8 cellular contexts compared by ENCODE assay signal in genomic region chr12:31896514-31897039, GRCh38.
DNase-seq lines count a peak whose midpoint lies in the region; ATAC-seq and TF ChIP-seq lines count a peak whose summit lies in the region.

No MANE protein-coding gene starts in this region.

- H3K4me3 ChIP-seq in CD8-positive, alpha-beta memory T cell (ENCODE audit: low read length): no peak overlapping the region
- H3K4me3 ChIP-seq in KMS-11 (IDR thresholded peaks at IDR 0.05; ENCODE audit: insufficient read depth, low read depth, low read length) (no peak overlapping the region), fibroblast of the aortic adventitia (ENCODE audit: low read depth, low read length) (no peak overlapping the region), PC-9 (no peak overlapping the region)

- peak overlapping the region; percentile 40 for H3K27ac ChIP-seq in CD8-positive, alpha-beta memory T cell (ENCODE audit: low read depth, low read length)
- H3K27ac ChIP-seq in KMS-11 (peak overlapping the region; percentile 90), PC-9 (no peak overlapping the region)

- no peaks in the 10 kb centered on the region for H3K27me3 Mint-ChIP-seq in CD8-positive, alpha-beta memory T cell

- peaks cover 19 to 67% (median 65%) of the 10 kb centered on the region in 5 donors for H3K9me3 Mint-ChIP-seq in CD8-positive, alpha-beta memory T cell

- peak overlapping the region; percentile 64 to 80 (median 72) for H3K4me3 Mint-ChIP-seq in CD8-positive, alpha-beta memory T cell

- H3K79me2 ChIP-seq in KMS-11 (ENCODE audit: insufficient read depth, low read depth) (no peaks in the 10 kb centered on the region), PC-9 (ENCODE audit: low read depth) (no peaks in the 10 kb centered on the region)

- peak; percentile 66 to 94 (median 91) for DNase-seq in CD8-positive, alpha-beta memory T cell
- peak; percentile 85 for DNase-seq in activated CD8-positive, alpha-beta memory T cell treated with anti-CD3 and anti-CD28 coated beads for 24 hours
- DNase-seq in fibroblast of the aortic adventitia (ENCODE audit: low read depth) (peak; percentile 86), EL (no peak), PC-9 (no peak)
- peak; percentile 93 for DNase-seq in stimulated activated CD4-positive, alpha-beta T cell treated with anti-CD3 and anti-CD28 coated beads, Interleukin-4, amount 100 ng/mL, for 24 hours

- H3K36me3 Mint-ChIP-seq in CD8-positive, alpha-beta memory T cell: peaks cover 13 to 57% (median 40%) of the 10 kb centered on the region in 3 donors

- H3K27ac Mint-ChIP-seq in CD8-positive, alpha-beta memory T cell: peak overlapping the region; percentile 91 to 100 (median 94)

- H3K4me1 Mint-ChIP-seq in CD8-positive, alpha-beta memory T cell: peaks cover 50 to 74% (median 63%) of the 10 kb centered on the region in 3 donors

- H3K9ac ChIP-seq in KMS-11: peak overlapping the region; percentile 57

- ATAC-seq in GM21529 (IDR thresholded peaks at IDR 0.05; ENCODE audit: unreplicated experiment): peak; percentile 97

- peaks cover 72% of the 10 kb centered on the region for H3K4me1 ChIP-seq in CD8-positive, alpha-beta memory T cell (ENCODE audit: insufficient read depth, low read length)
- peaks cover 68% of the 10 kb centered on the region for H3K4me1 ChIP-seq in KMS-11 (ENCODE audit: low read depth, poor library complexity, severe bottlenecking)
- no peaks in the 10 kb centered on the region; the same call in 1 of the 2 replicates for H3K4me1 ChIP-seq in PC-9 (replicated peaks; ENCODE audit: insufficient read depth)

- H3K27me3 ChIP-seq in CD8-positive, alpha-beta memory T cell (ENCODE audit: insufficient read depth, low read length, poor library complexity, severe bottlenecking): no peaks in the 10 kb centered on the region
- H3K27me3 ChIP-seq in KMS-11 (ENCODE audit: insufficient read depth, low read depth): no peaks in the 10 kb centered on the region
- H3K27me3 ChIP-seq in PC-9 (ENCODE audit: insufficient read depth, low read depth): no peaks in the 10 kb centered on the region

- H4K20me1 ChIP-seq in KMS-11 (ENCODE audit: insufficient read depth) (no peaks in the 10 kb centered on the region), PC-9 (ENCODE audit: insufficient read depth) (no peaks in the 10 kb centered on the region)

- H3K4me2 ChIP-seq in KMS-11: peak overlapping the region; percentile 69
- H3K4me2 ChIP-seq in PC-9: no peak overlapping the region

- CTCF ChIA-PET in CD8-positive, alpha-beta memory T cell (lab: Charles Lee): interaction anchor here (0.6 to 2.8 kb wide), 13 partner anchors 8 to 243 kb away, joined by 3 to 15 read pairs (median 5); partner anchors contain the start of genes AMN1 and RESF1
- CTCF ChIA-PET in PC-9 (lab: Charles Lee): interaction anchor here (0.5 to 0.7 kb wide), 3 partner anchors 55 to 425 kb away, joined by 4 to 10 read pairs (median 9); no protein-coding TSS in a partner anchor

- TF ChIP-seq CTCF in KMS-11 (conservative IDR thresholded peaks at IDR 0.05; ENCODE audit: low read depth, low read length) (no peak), fibroblast of the aortic adventitia (IDR thresholded peaks at IDR 0.05; ENCODE audit: insufficient read depth, low read length) (no peak), PC-9 (conservative IDR thresholded peaks at IDR 0.05) (no peak)

- BruUV-seq in PC-9 (replicated peaks; lab: Mats Ljungman, UMichigan): no TSS peak

- H3K9me2 ChIP-seq in PC-9 (ENCODE audit: insufficient read depth): no peaks in the 10 kb centered on the region

- H3K36me3 ChIP-seq in CD8-positive, alpha-beta memory T cell (ENCODE audit: insufficient read depth, low read length): no peaks in the 10 kb centered on the region
- H3K36me3 ChIP-seq in KMS-11 (ENCODE audit: insufficient read depth) (no peaks in the 10 kb centered on the region), PC-9 (ENCODE audit: low read depth) (no peaks in the 10 kb centered on the region)

- H3F3A ChIP-seq in PC-9 (ENCODE audit: insufficient read depth, low read depth): no peaks in the 10 kb centered on the region

- H2AFZ ChIP-seq in KMS-11 (ENCODE audit: low read depth): peak overlapping the region; percentile 43; the same call in 1 of the 2 replicates
- no peak overlapping the region for H2AFZ ChIP-seq in PC-9

- H3K9me3 ChIP-seq in CD8-positive, alpha-beta memory T cell (ENCODE audit: low read length): peaks cover 32% of the 10 kb centered on the region
- no peaks in the 10 kb centered on the region for H3K9me3 ChIP-seq in PC-9 (ENCODE audit: insufficient read depth, low read depth)

- intact Hi-C loops in PC-9 (cut with micrococcal nuclease; ENCODE audit: unreplicated experiment): loop anchor here (5.0 kb wide), 1 partner anchor 169 kb away; the partner anchor contains the start of gene AMN1

- POLR2A ChIA-PET in CD8-positive, alpha-beta memory T cell (lab: Charles Lee): interaction anchor here (0.5 to 2.4 kb wide), 14 partner anchors 28 to 237 kb away, joined by 3 to 30 read pairs (median 4); partner anchors contain the start of genes AMN1, ETFBKMT and RESF1
- POLR2A ChIA-PET in PC-9 (lab: Charles Lee; ENCODE audit: unreplicated experiment): no interaction called here

Comparison
In these comparisons a context has a peak if more than half of its experiments do, and no peak if none do; other contexts are left out.
1. DNase-seq: peak in CD8-positive, alpha-beta memory T cell (5 of 5), activated CD8-positive, alpha-beta memory T cell treated with anti-CD3 and anti-CD28 coated beads for 24 hours (single experiment), fibroblast of the aortic adventitia (single experiment) and stimulated activated CD4-positive, alpha-beta T cell treated with anti-CD3 and anti-CD28 coated beads, Interleukin-4, amount 100 ng/mL, for 24 hours (single experiment); none in EL (single experiment) and PC-9 (0 of 2).